ENCODE assay signal across 1 cellular context in genomic region chr9:106896695-106897094, GRCh38.
TF ChIP-seq lines count a peak whose summit lies in the region.

No MANE protein-coding gene starts in this region.

TF ChIP-seq in GM23338, 12 proteins besides CTCF, POLR2A, EP300 and RAD21 (continued from another document):
- no peak for TF ChIP-seq REST (IDR thresholded peaks at IDR 0.05; ENCODE audit: unreplicated experiment)
